Comparison of ENCODE assay signal across 1 cellular context in genomic region chrX:10992110-10992509, GRCh38.
A peak's percentile ranks its signal among the peaks of the same experiment; 100 is the strongest.
TF ChIP-seq lines count a peak whose summit lies in the region.

No MANE protein-coding gene starts in this region.

TF ChIP-seq in HepG2, 621 proteins besides CTCF, POLR2A, EP300 and RAD21 (continued from another document and continues in another):
- TF ChIP-seq ZNF354B (CRISPR knock-in tag; IDR thresholded peaks at IDR 0.05) (no peak), SOX6 (IDR thresholded peaks at IDR 0.05) (no peak), SOX6 (CRISPR knock-in tag; IDR thresholded peaks at IDR 0.05) (no peak; the same call in 1 of the 2 replicates), MTA3 (CRISPR knock-in tag; IDR thresholded peaks at IDR 0.05) (no peak), ZNF337 (CRISPR knock-in tag; IDR thresholded peaks at IDR 0.05; ENCODE audit: borderline replicate concordance, low read depth) (no peak), NFIC (IDR thresholded peaks at IDR 0.05; ENCODE audit: low read length) (peak; percentile 47; the same call in 1 of the 2 replicates), REXO4 (CRISPR knock-in tag; IDR thresholded peaks at IDR 0.05; ENCODE audit: borderline replicate concordance) (no peak), HNF4A (CRISPR knock-in tag; IDR thresholded peaks at IDR 0.05) (peak; percentile 81), PLSCR1 (CRISPR knock-in tag; IDR thresholded peaks at IDR 0.05; ENCODE audit: borderline replicate concordance) (no peak), XBP1 (CRISPR knock-in tag; IDR thresholded peaks at IDR 0.05) (no peak), CBX2 (IDR thresholded peaks at IDR 0.05; ENCODE audit: low read depth, low read length) (no peak), CBX2 (CRISPR knock-in tag; IDR thresholded peaks at IDR 0.05; ENCODE audit: low read depth) (no peak), DZIP1 (CRISPR knock-in tag; IDR thresholded peaks at IDR 0.05) (no peak), RCOR2 (CRISPR knock-in tag; IDR thresholded peaks at IDR 0.05) (no peak), ZNF484 (CRISPR knock-in tag; IDR thresholded peaks at IDR 0.05; ENCODE audit: borderline replicate concordance, low read depth) (no peak), ISL2 (CRISPR knock-in tag; IDR thresholded peaks at IDR 0.05) (0 out of 2 replicates have a peak, but pooled peaks have one; percentile 27), RARA (CRISPR knock-in tag; IDR thresholded peaks at IDR 0.05) (peak; percentile 7; the same call in 1 of the 2 replicates), ZNF296 (CRISPR knock-in tag; conservative IDR thresholded peaks at IDR 0.05) (no peak), NCOR1 (IDR thresholded peaks at IDR 0.05; ENCODE audit: borderline replicate concordance, low read length) (peak; percentile 36; the same call in 1 of the 2 replicates), ARNTL (CRISPR knock-in tag; IDR thresholded peaks at IDR 0.05) (no peak), FOXO4 (CRISPR knock-in tag; conservative IDR thresholded peaks at IDR 0.05) (no peak), ZNF775 (CRISPR knock-in tag; IDR thresholded peaks at IDR 0.05; ENCODE audit: borderline replicate concordance) (no peak), CCAR2 (optimal IDR thresholded peaks at IDR 0.05; ENCODE audit: low read depth, low read length) (no peak), FOXO1 (CRISPR knock-in tag; IDR thresholded peaks at IDR 0.05) (no peak), ZNF790 (CRISPR knock-in tag; IDR thresholded peaks at IDR 0.05; ENCODE audit: borderline replicate concordance) (no peak), SMARCE1 (IDR thresholded peaks at IDR 0.05; ENCODE audit: borderline replicate concordance) (no peak), ZNF17 (CRISPR knock-in tag; IDR thresholded peaks at IDR 0.05) (no peak), HNF4G (IDR thresholded peaks at IDR 0.05; ENCODE audit: borderline replicate concordance, low read depth, low read length) (peak; percentile 63; the same call in 1 of the 2 replicates), HNF4G (CRISPR knock-in tag; IDR thresholded peaks at IDR 0.05; ENCODE audit: borderline replicate concordance, low read depth) (no peak), NKX3-1 (CRISPR knock-in tag; IDR thresholded peaks at IDR 0.05) (no peak), IRF2 (CRISPR knock-in tag; IDR thresholded peaks at IDR 0.05) (no peak), KDM1A (CRISPR knock-in tag; IDR thresholded peaks at IDR 0.05) (no peak), MATR3 (CRISPR knock-in tag; IDR thresholded peaks at IDR 0.05) (no peak), ATF6 (CRISPR knock-in tag; conservative IDR thresholded peaks at IDR 0.05) (no peak), MTERF4 (CRISPR knock-in tag; IDR thresholded peaks at IDR 0.05) (no peak), KAT2B (IDR thresholded peaks at IDR 0.05; ENCODE audit: borderline replicate concordance, low read depth, low read length) (no peak), SP4 (CRISPR knock-in tag; IDR thresholded peaks at IDR 0.05) (no peak), POGZ (CRISPR knock-in tag; IDR thresholded peaks at IDR 0.05) (0 out of 2 replicates have a peak, but pooled peaks have one; percentile 23)
- TF ChIP-seq, protein P1, sequence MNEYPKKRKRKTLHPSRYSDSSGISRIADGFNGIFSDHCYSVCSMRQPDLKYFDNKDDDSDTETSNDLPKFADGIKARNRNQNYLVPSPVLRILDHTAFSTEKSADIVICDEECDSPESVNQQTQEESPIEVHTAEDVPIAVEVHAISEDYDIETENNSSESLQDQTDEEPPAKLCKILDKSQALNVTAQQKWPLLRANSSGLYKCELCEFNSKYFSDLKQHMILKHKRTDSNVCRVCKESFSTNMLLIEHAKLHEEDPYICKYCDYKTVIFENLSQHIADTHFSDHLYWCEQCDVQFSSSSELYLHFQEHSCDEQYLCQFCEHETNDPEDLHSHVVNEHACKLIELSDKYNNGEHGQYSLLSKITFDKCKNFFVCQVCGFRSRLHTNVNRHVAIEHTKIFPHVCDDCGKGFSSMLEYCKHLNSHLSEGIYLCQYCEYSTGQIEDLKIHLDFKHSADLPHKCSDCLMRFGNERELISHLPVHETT (CRISPR knock-in tag; conservative IDR thresholded peaks at IDR 0.05) = no peak
- TF ChIP-seq, protein P2, sequence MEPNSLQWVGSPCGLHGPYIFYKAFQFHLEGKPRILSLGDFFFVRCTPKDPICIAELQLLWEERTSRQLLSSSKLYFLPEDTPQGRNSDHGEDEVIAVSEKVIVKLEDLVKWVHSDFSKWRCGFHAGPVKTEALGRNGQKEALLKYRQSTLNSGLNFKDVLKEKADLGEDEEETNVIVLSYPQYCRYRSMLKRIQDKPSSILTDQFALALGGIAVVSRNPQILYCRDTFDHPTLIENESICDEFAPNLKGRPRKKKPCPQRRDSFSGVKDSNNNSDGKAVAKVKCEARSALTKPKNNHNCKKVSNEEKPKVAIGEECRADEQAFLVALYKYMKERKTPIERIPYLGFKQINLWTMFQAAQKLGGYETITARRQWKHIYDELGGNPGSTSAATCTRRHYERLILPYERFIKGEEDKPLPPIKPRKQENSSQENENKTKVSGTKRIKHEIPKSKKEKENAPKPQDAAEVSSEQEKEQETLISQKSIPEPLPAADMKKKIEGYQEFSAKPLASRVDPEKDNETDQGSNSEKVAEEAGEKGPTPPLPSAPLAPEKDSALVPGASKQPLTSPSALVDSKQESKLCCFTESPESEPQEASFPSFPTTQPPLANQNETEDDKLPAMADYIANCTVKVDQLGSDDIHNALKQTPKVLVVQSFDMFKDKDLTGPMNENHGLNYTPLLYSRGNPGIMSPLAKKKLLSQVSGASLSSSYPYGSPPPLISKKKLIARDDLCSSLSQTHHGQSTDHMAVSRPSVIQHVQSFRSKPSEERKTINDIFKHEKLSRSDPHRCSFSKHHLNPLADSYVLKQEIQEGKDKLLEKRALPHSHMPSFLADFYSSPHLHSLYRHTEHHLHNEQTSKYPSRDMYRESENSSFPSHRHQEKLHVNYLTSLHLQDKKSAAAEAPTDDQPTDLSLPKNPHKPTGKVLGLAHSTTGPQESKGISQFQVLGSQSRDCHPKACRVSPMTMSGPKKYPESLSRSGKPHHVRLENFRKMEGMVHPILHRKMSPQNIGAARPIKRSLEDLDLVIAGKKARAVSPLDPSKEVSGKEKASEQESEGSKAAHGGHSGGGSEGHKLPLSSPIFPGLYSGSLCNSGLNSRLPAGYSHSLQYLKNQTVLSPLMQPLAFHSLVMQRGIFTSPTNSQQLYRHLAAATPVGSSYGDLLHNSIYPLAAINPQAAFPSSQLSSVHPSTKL (CRISPR knock-in tag; IDR thresholded peaks at IDR 0.05) = peak; percentile 56; the same call in 1 of the 2 replicates
- TF ChIP-seq, protein P3, sequence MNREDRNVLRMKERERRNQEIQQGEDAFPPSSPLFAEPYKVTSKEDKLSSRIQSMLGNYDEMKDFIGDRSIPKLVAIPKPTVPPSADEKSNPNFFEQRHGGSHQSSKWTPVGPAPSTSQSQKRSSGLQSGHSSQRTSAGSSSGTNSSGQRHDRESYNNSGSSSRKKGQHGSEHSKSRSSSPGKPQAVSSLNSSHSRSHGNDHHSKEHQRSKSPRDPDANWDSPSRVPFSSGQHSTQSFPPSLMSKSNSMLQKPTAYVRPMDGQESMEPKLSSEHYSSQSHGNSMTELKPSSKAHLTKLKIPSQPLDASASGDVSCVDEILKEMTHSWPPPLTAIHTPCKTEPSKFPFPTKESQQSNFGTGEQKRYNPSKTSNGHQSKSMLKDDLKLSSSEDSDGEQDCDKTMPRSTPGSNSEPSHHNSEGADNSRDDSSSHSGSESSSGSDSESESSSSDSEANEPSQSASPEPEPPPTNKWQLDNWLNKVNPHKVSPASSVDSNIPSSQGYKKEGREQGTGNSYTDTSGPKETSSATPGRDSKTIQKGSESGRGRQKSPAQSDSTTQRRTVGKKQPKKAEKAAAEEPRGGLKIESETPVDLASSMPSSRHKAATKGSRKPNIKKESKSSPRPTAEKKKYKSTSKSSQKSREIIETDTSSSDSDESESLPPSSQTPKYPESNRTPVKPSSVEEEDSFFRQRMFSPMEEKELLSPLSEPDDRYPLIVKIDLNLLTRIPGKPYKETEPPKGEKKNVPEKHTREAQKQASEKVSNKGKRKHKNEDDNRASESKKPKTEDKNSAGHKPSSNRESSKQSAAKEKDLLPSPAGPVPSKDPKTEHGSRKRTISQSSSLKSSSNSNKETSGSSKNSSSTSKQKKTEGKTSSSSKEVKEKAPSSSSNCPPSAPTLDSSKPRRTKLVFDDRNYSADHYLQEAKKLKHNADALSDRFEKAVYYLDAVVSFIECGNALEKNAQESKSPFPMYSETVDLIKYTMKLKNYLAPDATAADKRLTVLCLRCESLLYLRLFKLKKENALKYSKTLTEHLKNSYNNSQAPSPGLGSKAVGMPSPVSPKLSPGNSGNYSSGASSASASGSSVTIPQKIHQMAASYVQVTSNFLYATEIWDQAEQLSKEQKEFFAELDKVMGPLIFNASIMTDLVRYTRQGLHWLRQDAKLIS (CRISPR knock-in tag; IDR thresholded peaks at IDR 0.05) = no peak
- TF ChIP-seq, protein P4, sequence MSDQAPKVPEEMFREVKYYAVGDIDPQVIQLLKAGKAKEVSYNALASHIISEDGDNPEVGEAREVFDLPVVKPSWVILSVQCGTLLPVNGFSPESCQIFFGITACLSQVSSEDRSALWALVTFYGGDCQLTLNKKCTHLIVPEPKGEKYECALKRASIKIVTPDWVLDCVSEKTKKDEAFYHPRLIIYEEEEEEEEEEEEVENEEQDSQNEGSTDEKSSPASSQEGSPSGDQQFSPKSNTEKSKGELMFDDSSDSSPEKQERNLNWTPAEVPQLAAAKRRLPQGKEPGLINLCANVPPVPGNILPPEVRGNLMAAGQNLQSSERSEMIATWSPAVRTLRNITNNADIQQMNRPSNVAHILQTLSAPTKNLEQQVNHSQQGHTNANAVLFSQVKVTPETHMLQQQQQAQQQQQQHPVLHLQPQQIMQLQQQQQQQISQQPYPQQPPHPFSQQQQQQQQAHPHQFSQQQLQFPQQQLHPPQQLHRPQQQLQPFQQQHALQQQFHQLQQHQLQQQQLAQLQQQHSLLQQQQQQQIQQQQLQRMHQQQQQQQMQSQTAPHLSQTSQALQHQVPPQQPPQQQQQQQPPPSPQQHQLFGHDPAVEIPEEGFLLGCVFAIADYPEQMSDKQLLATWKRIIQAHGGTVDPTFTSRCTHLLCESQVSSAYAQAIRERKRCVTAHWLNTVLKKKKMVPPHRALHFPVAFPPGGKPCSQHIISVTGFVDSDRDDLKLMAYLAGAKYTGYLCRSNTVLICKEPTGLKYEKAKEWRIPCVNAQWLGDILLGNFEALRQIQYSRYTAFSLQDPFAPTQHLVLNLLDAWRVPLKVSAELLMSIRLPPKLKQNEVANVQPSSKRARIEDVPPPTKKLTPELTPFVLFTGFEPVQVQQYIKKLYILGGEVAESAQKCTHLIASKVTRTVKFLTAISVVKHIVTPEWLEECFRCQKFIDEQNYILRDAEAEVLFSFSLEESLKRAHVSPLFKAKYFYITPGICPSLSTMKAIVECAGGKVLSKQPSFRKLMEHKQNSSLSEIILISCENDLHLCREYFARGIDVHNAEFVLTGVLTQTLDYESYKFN (CRISPR knock-in tag; conservative IDR thresholded peaks at IDR 0.05) = peak; percentile 81
